1 cellular context compared by ENCODE assay signal in the genomic region with DNA sequence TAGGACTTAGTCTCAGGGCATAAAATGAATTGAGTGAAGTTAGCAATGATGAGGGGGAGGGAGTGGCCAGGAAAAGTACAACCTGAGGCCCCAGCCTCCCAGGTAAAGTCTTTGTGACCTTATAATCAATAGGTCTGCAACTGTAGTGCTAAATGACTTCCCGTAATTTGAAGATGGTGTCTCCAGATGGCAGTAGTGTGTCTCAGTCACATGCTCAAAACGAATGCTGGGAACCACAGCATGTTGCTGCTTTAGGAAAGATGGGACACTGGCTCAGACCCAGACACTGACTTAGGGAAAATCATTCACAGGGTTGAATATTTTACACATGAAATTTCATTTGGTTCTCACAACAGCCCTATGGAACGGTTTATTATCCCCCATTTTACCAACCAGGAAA.
TF ChIP-seq lines count a peak whose summit lies in the region.

No MANE protein-coding gene starts in this region.

TF ChIP-seq in SK-N-SH, 30 proteins besides CTCF, POLR2A, EP300 and RAD21 (continued from another document):
- TF ChIP-seq MAX (IDR thresholded peaks at IDR 0.05; ENCODE audit: low read depth) (peak; percentile 26; the same call in 1 of the 2 replicates), TEAD4 (IDR thresholded peaks at IDR 0.05; ENCODE audit: borderline replicate concordance, insufficient read depth) (no peak), JUND (IDR thresholded peaks at IDR 0.05) (no peak), EZH2phosphoT487 (IDR thresholded peaks at IDR 0.05; ENCODE audit: borderline replicate concordance, low read depth) (no peak), REST (IDR thresholded peaks at IDR 0.05; ENCODE audit: low read depth, low read length) (no peak), SIN3A (IDR thresholded peaks at IDR 0.05; ENCODE audit: borderline replicate concordance, low read depth, low read length) (no peak)
